In genomic region chr2:199911052-199911876, GRCh38 we compare ENCODE assay signal across 8 cellular contexts.
A peak's percentile ranks its signal among the peaks of the same experiment; 100 is the strongest.
DNase-seq lines count a peak whose midpoint lies in the region; ATAC-seq and FAIRE-seq lines count a peak whose summit lies in the region.

A gene with protein sequence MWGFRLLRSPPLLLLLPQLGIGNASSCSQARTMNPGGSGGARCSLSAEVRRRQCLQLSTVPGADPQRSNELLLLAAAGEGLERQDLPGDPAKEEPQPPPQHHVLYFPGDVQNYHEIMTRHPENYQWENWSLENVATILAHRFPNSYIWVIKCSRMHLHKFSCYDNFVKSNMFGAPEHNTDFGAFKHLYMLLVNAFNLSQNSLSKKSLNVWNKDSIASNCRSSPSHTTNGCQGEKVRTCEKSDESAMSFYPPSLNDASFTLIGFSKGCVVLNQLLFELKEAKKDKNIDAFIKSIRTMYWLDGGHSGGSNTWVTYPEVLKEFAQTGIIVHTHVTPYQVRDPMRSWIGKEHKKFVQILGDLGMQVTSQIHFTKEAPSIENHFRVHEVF (plus strand): TSS chr2:199911293. CDS start chr2:199911439, 146 bp downstream.

- ATAC-seq in GM19023 (IDR thresholded peaks at IDR 0.05; ENCODE audit: unreplicated experiment), result peak; percentile 93
- ATAC-seq in HG03280 (IDR thresholded peaks at IDR 0.05; ENCODE audit: unreplicated experiment), result peak; percentile 90
- peak; percentile 69 for ATAC-seq in central memory CD8-positive, alpha-beta T cell (replicated peaks; ENCODE audit: extremely low read depth, poor library complexity, severe bottlenecking)

- peak; percentile 81 for FAIRE-seq in islet of Langerhans (lab: Jason Lieb, UNC)

- H3K36me3 Mint-ChIP-seq in central memory CD8-positive, alpha-beta T cell (ENCODE audit: insufficient read depth), result peaks cover 9% of the 10 kb centered on the region

- peaks cover 19% of the 10 kb centered on the region for H3K27me3 Mint-ChIP-seq in central memory CD8-positive, alpha-beta T cell

- no peaks in the 10 kb centered on the region for H3K9me3 Mint-ChIP-seq in central memory CD8-positive, alpha-beta T cell

- DNase-seq in AG08396 (ENCODE audit: low spot score) (peak; percentile 98), NCI-H345 treated with DMSO at 0.1 percent for 48 hours (lab: John Stamatoyannopoulos, UW; ENCODE audit: unreplicated experiment) (peak; percentile 97)
- peak; percentile 79 for DNase-seq in activated CD4-positive, CD25-positive, alpha-beta regulatory T cell treated with anti-CD3 and anti-CD28 coated beads, Interleukin-2, amount 50 U/mL, for 16 hours (ENCODE audit: low read depth, low spot score)
- DNase-seq in central memory CD8-positive, alpha-beta T cell (ENCODE audit: low spot score in 2 of 2), result peak; percentile 72 to 81
- DNase-seq in stimulated activated CD4-positive, alpha-beta T cell treated with anti-CD3 and anti-CD28 coated beads, Interleukin-12 subunit alpha, Interleukin-12 subunit beta, amount 100 ng/mL, for 4 hours, result peak; percentile 90

- peak within 1 kb of the TSS; percentile 96 for H3K27ac Mint-ChIP-seq in central memory CD8-positive, alpha-beta T cell (ENCODE audit: low read depth)

- peak within 1 kb of the TSS; percentile 98 for H3K4me3 Mint-ChIP-seq in central memory CD8-positive, alpha-beta T cell

- H3K4me1 Mint-ChIP-seq in central memory CD8-positive, alpha-beta T cell, result peaks cover 37% of the 10 kb centered on the region

Comparison
In these comparisons a context has a peak if more than half of its experiments do, and no peak if none do; other contexts are left out.
1. Peak in every context shown above with its lines: DNase-seq and ATAC-seq.